ENCODE assay signal across 8 cellular contexts in the genomic region with DNA sequence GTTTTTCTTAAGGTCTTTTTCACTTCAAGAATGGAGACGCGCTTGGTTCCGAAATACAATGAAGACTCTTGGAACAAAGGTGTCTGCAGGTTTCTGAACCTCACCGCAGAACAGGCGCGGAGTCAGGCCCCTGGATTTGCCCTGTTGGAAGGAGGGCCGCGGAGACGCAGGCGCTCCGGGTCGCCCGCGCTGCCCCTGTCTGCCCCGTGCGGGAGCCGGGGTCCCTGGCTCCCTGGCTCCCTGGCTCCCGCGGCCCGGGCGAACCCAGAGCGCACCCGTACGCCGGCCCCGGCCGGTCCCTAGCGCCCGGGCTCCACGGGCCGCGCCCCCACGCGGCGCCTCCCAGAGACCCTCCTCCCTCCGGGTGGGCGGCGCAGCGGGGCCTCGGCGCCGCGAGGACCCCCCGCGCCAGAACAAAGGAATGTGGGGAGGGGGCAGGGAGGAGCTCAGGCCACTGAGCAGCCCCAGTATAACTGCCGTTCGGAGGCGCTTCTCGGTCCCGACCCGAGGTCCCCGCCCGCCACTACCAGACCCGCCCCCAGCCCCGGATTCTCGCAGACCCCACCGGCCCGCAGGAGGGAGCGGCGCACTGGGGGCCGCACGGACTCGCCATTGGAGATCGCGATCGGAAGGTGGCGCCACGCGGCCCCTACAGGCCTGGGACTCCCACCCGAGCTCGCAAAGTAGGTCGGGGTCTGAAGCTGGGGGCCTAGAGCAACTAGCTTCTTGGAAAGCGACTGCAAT. TPM values are rescaled to one million over a fixed set of nuclear protein-coding genes. Genes with fewer than 3 reads are reported as not detected.
A peak's percentile ranks its signal among the peaks of the same experiment; 100 is the strongest.
DNase-seq lines count a peak whose midpoint lies in the region; ATAC-seq and TF ChIP-seq lines count a peak whose summit lies in the region.

No MANE protein-coding gene starts in this region.

- CTCF ChIA-PET in AG04449 (lab: Yijun Ruan, JAX) (interaction anchor here (0.8 to 2.3 kb wide), 8 partner anchors 8 to 505 kb away, joined by 3 to 15 read pairs (median 3); no protein-coding TSS in a partner anchor), HCT116 (lab: Charles Lee) (interaction anchor here (1.0 kb wide), 1 partner anchor 506 kb away, joined by 3 read pairs; no protein-coding TSS in a partner anchor)

- H3K27ac ChIP-seq in HCT116 (ENCODE audit: low read depth, low read length) = peak overlapping the region; percentile 7; the same call in 1 of the 2 replicates
- peak overlapping the region; percentile 94 to 99 (median 96) for H3K27ac ChIP-seq in gastrocnemius medialis

- H3K27me3 ChIP-seq in HCT116 (ENCODE audit: insufficient read depth, low read length) (no peaks in the 10 kb centered on the region), gastrocnemius medialis (no peaks in the 10 kb centered on the region)

- no peak for DNase-seq in AG04449 (ENCODE audit: low read depth, low spot score)
- DNase-seq in HCT116 (ENCODE audit: low read depth, low spot score) = no peak
- DNase-seq in amniotic epithelial cell (ENCODE audit: low read depth) = peak; percentile 34
- DNase-seq in gastrocnemius medialis = peak in 1 of 2 donors; percentile 47
- DNase-seq in NAMALWA (ENCODE audit: low spot score) = no peak

- H3K9ac ChIP-seq in HCT116 (ENCODE audit: low read length) = 0 out of 2 replicates have a peak overlapping the region, but pooled peaks have one; percentile 5

- TF ChIP-seq RAD21 in HCT116 (IDR thresholded peaks at IDR 0.05; ENCODE audit: low read depth) = no peak

- RAD21 ChIA-PET in HCT116 (lab: Charles Lee; ENCODE audit: low non-redundant PET in 1 of 2, low total read pairs in 2 of 2, uncharacterized antibody in 2 of 2, unreplicated experiment in 2 of 2) = interaction anchor here in 1 of 2 experiments (0.6 kb wide), 1 partner anchor 60 kb away, joined by 3 read pairs; no protein-coding TSS in a partner anchor

- no peaks in the 10 kb centered on the region for H3K9me3 ChIP-seq in HCT116 (ENCODE audit: control insufficient read depth in 1 of 2, insufficient read depth in 1 of 2, low read depth in 1 of 2, low read length in 2 of 2)
- no peaks in the 10 kb centered on the region for H3K9me3 ChIP-seq in gastrocnemius medialis

- no peaks in the 10 kb centered on the region for H3K9me2 ChIP-seq in HCT116 (ENCODE audit: insufficient read depth)

- in situ Hi-C loops in gastrocnemius medialis (cut with MboI; ENCODE audit: low sequenced_read_pairs in 4 of 4) = loop anchor here (5.0 to 25.0 kb wide), 5 partner anchors 209 to 376 kb away; no protein-coding TSS in a partner anchor

- intact Hi-C loops in HCT116 (cut with micrococcal nuclease) = no loop called here
- intact Hi-C loops in gastrocnemius medialis (cut with DNase I; ENCODE audit: low total_unique reads) = loop anchor here (5.0 to 10.0 kb wide), 4 partner anchors 304 to 1676 kb away; partner anchors contain the start of gene CARD19

- POLR2A ChIA-PET in AG04449 (lab: Yijun Ruan, JAX) (no interaction called here), HCT116 (lab: Charles Lee) (no interaction called here)

- TF ChIP-seq CTCF in AG04449 (IDR thresholded peaks at IDR 0.05; ENCODE audit: insufficient read depth, low read length, missing control alignments) (peak; percentile 77), HCT116 (IDR thresholded peaks at IDR 0.05 in 2 of 3, conservative IDR thresholded peaks at IDR 0.05 in 1 of 3; ENCODE audit: borderline replicate concordance in 1 of 3, insufficient read depth in 1 of 3, low read depth in 2 of 3, low read length in 2 of 3) (no peak), gastrocnemius medialis (IDR thresholded peaks at IDR 0.05 in 4 of 5, conservative IDR thresholded peaks at IDR 0.05 in 1 of 5) (peak in 4 of 5 experiments; percentile 13 to 62 (median 33))

- H3K4me1 ChIP-seq in HCT116 (ENCODE audit: control insufficient read depth in 1 of 2, insufficient read depth in 2 of 2, low read length in 2 of 2) = peaks cover 41 to 67% of the 10 kb centered on the region in 2 experiments
- H3K4me1 ChIP-seq in gastrocnemius medialis = peaks cover 14 to 47% of the 10 kb centered on the region in 2 donors

- no peak for TF ChIP-seq POLR2A in HCT116 (IDR thresholded peaks at IDR 0.05; ENCODE audit: borderline replicate concordance, extremely low read depth, insufficient read depth, insufficient read length)
- no peak for TF ChIP-seq POLR2A in gastrocnemius medialis (IDR thresholded peaks at IDR 0.05)

- peaks cover 69% of the 10 kb centered on the region for H3K79me2 ChIP-seq in HCT116 (ENCODE audit: insufficient read depth, low read length)

- H3K36me3 ChIP-seq in HCT116 (ENCODE audit: control insufficient read depth in 1 of 2, insufficient read depth in 2 of 2, low read length in 2 of 2) = no peaks in the 10 kb centered on the region
- H3K36me3 ChIP-seq in gastrocnemius medialis = no peaks in the 10 kb centered on the region

- peak overlapping the region; percentile 88 for H3K4me2 ChIP-seq in HCT116 (ENCODE audit: low read length)

- BruUV-seq in HCT116 (replicated peaks; lab: Mats Ljungman, UMichigan) = no TSS peak

- H3K4me3 ChIP-seq in AG04449 (ENCODE audit: low read depth, low read length) (peak overlapping the region; percentile 87), HCT116 (replicated peaks in 1 of 2; ENCODE audit: low read depth in 1 of 2, low read length in 2 of 2) (no peak overlapping the region), iPS-11a (ENCODE audit: low read depth, low read length) (peak overlapping the region; percentile 35), gastrocnemius medialis (peak overlapping the region; percentile 76 to 94 (median 83))

- ATAC-seq in HCT116 (no peak), gastrocnemius medialis (no peak), GM18867 (IDR thresholded peaks at IDR 0.05; ENCODE audit: unreplicated experiment) (no peak), GM19328 (IDR thresholded peaks at IDR 0.05; ENCODE audit: unreplicated experiment) (no peak)

- H2AFZ ChIP-seq in HCT116 (ENCODE audit: low read depth, low read length, poor library complexity, severe bottlenecking) = no peak overlapping the region

- H4K20me1 ChIP-seq in HCT116 (ENCODE audit: insufficient read depth) = peaks cover 9% of the 10 kb centered on the region; the same call in 1 of the 2 replicates

TF ChIP-seq in HCT116, 20 proteins besides CTCF, POLR2A, EP300 and RAD21 (continues in another document):
- TF ChIP-seq EZH2phosphoT487 (IDR thresholded peaks at IDR 0.05; ENCODE audit: borderline replicate concordance) = no peak
- no peak for TF ChIP-seq TCF7L2 (IDR thresholded peaks at IDR 0.05; ENCODE audit: borderline replicate concordance, extremely low read depth, insufficient read depth, insufficient read length)
- TF ChIP-seq JUND (IDR thresholded peaks at IDR 0.05) = no peak
- TF ChIP-seq, protein P1, sequence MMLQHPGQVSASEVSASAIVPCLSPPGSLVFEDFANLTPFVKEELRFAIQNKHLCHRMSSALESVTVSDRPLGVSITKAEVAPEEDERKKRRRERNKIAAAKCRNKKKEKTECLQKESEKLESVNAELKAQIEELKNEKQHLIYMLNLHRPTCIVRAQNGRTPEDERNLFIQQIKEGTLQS (IDR thresholded peaks at IDR 0.05) = no peak
- TF ChIP-seq, protein P2, sequence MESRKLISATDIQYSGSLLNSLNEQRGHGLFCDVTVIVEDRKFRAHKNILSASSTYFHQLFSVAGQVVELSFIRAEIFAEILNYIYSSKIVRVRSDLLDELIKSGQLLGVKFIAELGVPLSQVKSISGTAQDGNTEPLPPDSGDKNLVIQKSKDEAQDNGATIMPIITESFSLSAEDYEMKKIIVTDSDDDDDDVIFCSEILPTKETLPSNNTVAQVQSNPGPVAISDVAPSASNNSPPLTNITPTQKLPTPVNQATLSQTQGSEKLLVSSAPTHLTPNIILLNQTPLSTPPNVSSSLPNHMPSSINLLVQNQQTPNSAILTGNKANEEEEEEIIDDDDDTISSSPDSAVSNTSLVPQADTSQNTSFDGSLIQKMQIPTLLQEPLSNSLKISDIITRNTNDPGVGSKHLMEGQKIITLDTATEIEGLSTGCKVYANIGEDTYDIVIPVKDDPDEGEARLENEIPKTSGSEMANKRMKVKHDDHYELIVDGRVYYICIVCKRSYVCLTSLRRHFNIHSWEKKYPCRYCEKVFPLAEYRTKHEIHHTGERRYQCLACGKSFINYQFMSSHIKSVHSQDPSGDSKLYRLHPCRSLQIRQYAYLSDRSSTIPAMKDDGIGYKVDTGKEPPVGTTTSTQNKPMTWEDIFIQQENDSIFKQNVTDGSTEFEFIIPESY (IDR thresholded peaks at IDR 0.05; ENCODE audit: extremely low read depth, insufficient replicate concordance, low read length) = no peak
- TF ChIP-seq YY1 (IDR thresholded peaks at IDR 0.05; ENCODE audit: extremely low read depth, insufficient replicate concordance, low read depth, low read length) = no peak
- TF ChIP-seq EZH2 (IDR thresholded peaks at IDR 0.05) = no peak
- no peak for TF ChIP-seq ZFX (IDR thresholded peaks at IDR 0.05)
- TF ChIP-seq, protein P3, sequence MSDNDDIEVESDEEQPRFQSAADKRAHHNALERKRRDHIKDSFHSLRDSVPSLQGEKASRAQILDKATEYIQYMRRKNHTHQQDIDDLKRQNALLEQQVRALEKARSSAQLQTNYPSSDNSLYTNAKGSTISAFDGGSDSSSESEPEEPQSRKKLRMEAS (IDR thresholded peaks at IDR 0.05) = no peak
- no peak for TF ChIP-seq CBX3 (IDR thresholded peaks at IDR 0.05; ENCODE audit: low read depth)
- TF ChIP-seq SP1 (IDR thresholded peaks at IDR 0.05; ENCODE audit: low read depth) = no peak
- TF ChIP-seq SIN3A (IDR thresholded peaks at IDR 0.05; ENCODE audit: low read depth) = no peak

RNA-seq across cellular contexts. Expression of gene NFIL3, which starts 2.4 kb away (rescaled TPM):
- total RNA-seq in HCT116 (2021; ENCODE audit: unreplicated experiment) (38.0 TPM), gastrocnemius medialis (100 to 1,000 TPM in 1 of 4 donors, 10 to 100 TPM in 3; 36.6 to 167 (median 56.3) TPM)
- 32.3 and 36.0 TPM in 2 replicates for polyA plus RNA-seq in HCT116 (2012)

RNA-seq across cellular contexts. Expression of gene AUH, which starts 59.5 kb away (rescaled TPM):
- total RNA-seq in HCT116 (2021; ENCODE audit: unreplicated experiment) (29.0 TPM), gastrocnemius medialis (10 to 100 TPM; 17.1 to 28.2 (median 20.8) TPM)
- polyA plus RNA-seq in HCT116 (2012) = 10.8 and 13.3 TPM in 2 replicates

Comparison
In these comparisons a context has a peak if more than half of its experiments do, and no peak if none do; other contexts are left out.
1. H3K4me3 ChIP-seq: peak in AG04449 (single experiment), iPS-11a (single experiment) and gastrocnemius medialis (4 of 4); none in HCT116 (0 of 2).
2. CTCF ChIP-seq: peak in AG04449 (single experiment) and gastrocnemius medialis (4 of 5); none in HCT116 (0 of 3).